14 cellular contexts compared by ENCODE assay signal in genomic region chr1:93593868-93594602, GRCh38.
DNase-seq lines count a peak whose midpoint lies in the region; ATAC-seq and TF ChIP-seq lines count a peak whose summit lies in the region.
"Had no signal": no experiment of that assay in that cellular context is flagged by ENCODE, and none has a peak within 500 bp of the region (broad histone marks: within the 10 kb centered on the region; RNA-seq: fewer than 3 reads in every experiment).

No MANE protein-coding gene starts in this region.

- H2BK120ac ChIP-seq in IMR-90 (ENCODE audit: low read depth, low read length) (no peak overlapping the region), mesendoderm (ENCODE audit: low read depth, low read length) (no peak overlapping the region)

- TF ChIP-seq EP300 in stomach (IDR thresholded peaks at IDR 0.05), result no peak

- H2AK9ac ChIP-seq in IMR-90 (replicated peaks; ENCODE audit: low read depth, low read length, poor library complexity), result no peak overlapping the region

- peaks cover 88% of the 10 kb centered on the region for H4K20me1 ChIP-seq in IMR-90 (ENCODE audit: insufficient read depth, low read length)

- H3K9me3 ChIP-seq in IMR-90 (ENCODE audit: control insufficient read depth, insufficient read depth, low read length) (no peaks in the 10 kb centered on the region), breast epithelium (no peaks in the 10 kb centered on the region), stomach (no peaks in the 10 kb centered on the region), MG63 (no peaks in the 10 kb centered on the region)
- H3K9me3 ChIP-seq: pancreas had no signal

- no peak overlapping the region for H3K56ac ChIP-seq in IMR-90 (ENCODE audit: extremely low read depth, insufficient read depth, low read length)
- no peak overlapping the region for H3K56ac ChIP-seq in mesendoderm (ENCODE audit: low read length)

- TF ChIP-seq POLR2A in IMR-90 (IDR thresholded peaks at IDR 0.05; ENCODE audit: low read depth, low read length), result no peak
- no peak for TF ChIP-seq POLR2A in breast epithelium (IDR thresholded peaks at IDR 0.05)
- no peak for TF ChIP-seq POLR2A in stomach (IDR thresholded peaks at IDR 0.05)

- WGBS in IMR-90 (ENCODE audit: extremely low coverage in 2 of 2, insufficient read length in 1 of 2), 2 experiments, result 52% methylated on average over 4 of the region's 13 CpGs; no CpG with 5 or more reads in 1 of the 2 experiments
- no CpG with 5 or more reads among the region's 13 CpGs for WGBS in mesendoderm (ENCODE audit: extremely low coverage, insufficient coverage, low lambda C conversion rate)
- 60 to 71% (median 66%) methylated on average over 12 to 13 of the region's 13 CpGs for WGBS in stomach, 5 donors

- no peak overlapping the region for H2BK20ac ChIP-seq in IMR-90 (ENCODE audit: low read depth, low read length)

- H2AK5ac ChIP-seq in IMR-90 (ENCODE audit: low read depth, low read length) (no peak overlapping the region), mesendoderm (ENCODE audit: low read length) (no peak overlapping the region)

- no peak overlapping the region for H3K27ac ChIP-seq in IMR-90 (ENCODE audit: insufficient read depth, low read length)
- peak overlapping the region; percentile 80 to 85 for H3K27ac ChIP-seq in breast epithelium
- H3K27ac ChIP-seq in mesendoderm (ENCODE audit: low read depth, low read length), result no peak overlapping the region
- peak overlapping the region; percentile 65 to 95 (median 87) for H3K27ac ChIP-seq in stomach
- H3K27ac ChIP-seq: C4-2B, SK-N-MC had no signal

- H4K8ac ChIP-seq in IMR-90 (ENCODE audit: low read depth in 2 of 2, low read length in 2 of 2) (no peak overlapping the region), mesendoderm (ENCODE audit: low read depth, low read length) (no peak overlapping the region)

- H3K4ac ChIP-seq in IMR-90 (ENCODE audit: low read depth, low read length) (no peak overlapping the region), mesendoderm (ENCODE audit: low read depth, low read length) (no peak overlapping the region)

- H3K18ac ChIP-seq in IMR-90 (ENCODE audit: low read depth, low read length) (no peak overlapping the region), mesendoderm (ENCODE audit: low read length) (no peak overlapping the region)

- DNase-seq in IMR-90 (no peak), breast epithelium (ENCODE audit: low spot score in 2 of 2) (no peak), mesendoderm (no peak), stomach (no peak), NCI-H2171 (lab: John Stamatoyannopoulos, UW) (no peak), iPS-NIHi7 (ENCODE audit: extremely low spot score) (no peak), MG63 (no peak), ACHN (no peak)
- DNase-seq: activated gamma-delta T cell treated with Interleukin-2 at 50 U/mL for 16 hours; effector memory CD4-positive, alpha-beta T cell; islet precursor cell had no signal

- BruUV-seq in IMR-90 (replicated peaks; lab: Mats Ljungman, UMichigan), result no TSS peak

- peaks cover 52 to 92% of the 10 kb centered on the region in 2 experiments for H3K79me1 ChIP-seq in IMR-90 (ENCODE audit: low read depth in 1 of 2, low read length in 2 of 2)
- peaks cover 52% of the 10 kb centered on the region for H3K79me1 ChIP-seq in mesendoderm (ENCODE audit: low read length)

- no peak overlapping the region for H4K91ac ChIP-seq in IMR-90 (ENCODE audit: insufficient read depth, low read depth, low read length)

- H3K4me1 ChIP-seq in IMR-90 (ENCODE audit: control insufficient read depth, insufficient read depth, low read length) (peaks cover 22% of the 10 kb centered on the region), breast epithelium (peaks cover 7 to 34% of the 10 kb centered on the region in 2 donors), mesendoderm (ENCODE audit: control insufficient read depth, low read depth, low read length) (peaks cover 4% of the 10 kb centered on the region), stomach (peaks cover 50 to 82% (median 67%) of the 10 kb centered on the region in 4 donors)

- no peak overlapping the region for H2AFZ ChIP-seq in IMR-90 (replicated peaks; ENCODE audit: low read length, poor library complexity)

- no peak overlapping the region for H3K4me2 ChIP-seq in IMR-90 (ENCODE audit: low read depth, low read length)
- H3K4me2 ChIP-seq in mesendoderm (ENCODE audit: low read length), result no peak overlapping the region

- intact Hi-C loops in IMR-90 (cut with micrococcal nuclease) (no loop called here), breast epithelium (cut with DNase I; ENCODE audit: low total_unique reads) (no loop called here), stomach (cut with DNase I; ENCODE audit: low total_unique reads) (no loop called here)

- H2BK5ac ChIP-seq in IMR-90 (ENCODE audit: low read depth, low read length, poor library complexity, severe bottlenecking) (no peak overlapping the region), mesendoderm (ENCODE audit: low read length) (no peak overlapping the region)

- dilution Hi-C loops in IMR-90 (cut with HindIII; ENCODE audit: low sequenced_read_pairs, unreplicated experiment), result no loop called here

- H3K9me1 ChIP-seq in IMR-90 (ENCODE audit: insufficient read depth, low read length), result peaks cover 59% of the 10 kb centered on the region

- H3K36me3 ChIP-seq in IMR-90 (ENCODE audit: control insufficient read depth, insufficient read depth, low read length), result peaks cover 19% of the 10 kb centered on the region
- no peaks in the 10 kb centered on the region for H3K36me3 ChIP-seq in breast epithelium
- peaks cover 5% of the 10 kb centered on the region for H3K36me3 ChIP-seq in mesendoderm (ENCODE audit: control insufficient read depth, insufficient read depth, low read length)
- peaks cover under 1 to 23% (median 11%) of the 10 kb centered on the region in 4 donors for H3K36me3 ChIP-seq in stomach
- H3K36me3 ChIP-seq in MG63, result peaks cover 22% of the 10 kb centered on the region
- H3K36me3 ChIP-seq: pancreas had no signal

- no peak for TF ChIP-seq CTCF in IMR-90 (conservative IDR thresholded peaks at IDR 0.05; ENCODE audit: low read depth, low read length)
- no peak for TF ChIP-seq CTCF in breast epithelium (IDR thresholded peaks at IDR 0.05)
- TF ChIP-seq CTCF in stomach (IDR thresholded peaks at IDR 0.05), result no peak

- H3K14ac ChIP-seq in IMR-90 (replicated peaks; ENCODE audit: low read depth, low read length), result no peak overlapping the region

- TF ChIP-seq RAD21 in IMR-90 (IDR thresholded peaks at IDR 0.05; ENCODE audit: low read length), result no peak

- in situ Hi-C loops in IMR-90 (cut with MboI; ENCODE audit: low sequenced_read_pairs) (no loop called here), ACHN (cut with HindIII; ENCODE audit: low pct_ligation_motif_present, low pct_unique_long_range_greater_than_20kb, low sequenced_read_pairs) (no loop called here)

- H3K23ac ChIP-seq in IMR-90 (ENCODE audit: low read depth, low read length) (peak overlapping the region; percentile 1; the same call in 1 of the 2 replicates), mesendoderm (ENCODE audit: low read length) (peak overlapping the region; percentile 31)

- peak; percentile 35 for ATAC-seq in IMR-90 (ENCODE audit: low read depth)
- ATAC-seq: pancreas had no signal

- H3K27me3 ChIP-seq in IMR-90 (ENCODE audit: control insufficient read depth, insufficient read depth, low read length) (no peaks in the 10 kb centered on the region), breast epithelium (no peaks in the 10 kb centered on the region), mesendoderm (ENCODE audit: insufficient read depth, low read length, poor library complexity) (no peaks in the 10 kb centered on the region), stomach (no peaks in the 10 kb centered on the region), MG63 (no peaks in the 10 kb centered on the region)
- H3K27me3 ChIP-seq: pancreas had no signal

- H3K9ac ChIP-seq in IMR-90 (ENCODE audit: low read depth, low read length) (no peak overlapping the region), mesendoderm (ENCODE audit: low read length) (no peak overlapping the region)

- H3K79me2 ChIP-seq in mesendoderm (ENCODE audit: control insufficient read depth, insufficient read depth, low read length), result peaks cover 40% of the 10 kb centered on the region

- CTCF ChIA-PET in IMR-90 (lab: Yijun Ruan, JAX), result no interaction called here

- POLR2A ChIA-PET in IMR-90 (lab: Charles Lee; ENCODE audit: unreplicated experiment), result no interaction called here

- H4K5ac ChIP-seq in IMR-90 (ENCODE audit: low read depth, low read length) (no peak overlapping the region), mesendoderm (ENCODE audit: low read length) (no peak overlapping the region)

- H3K4me3 ChIP-seq in IMR-90 (ENCODE audit: insufficient read depth, low read depth, low read length) (no peak overlapping the region), breast epithelium (no peak overlapping the region), mesendoderm (ENCODE audit: low read length) (no peak overlapping the region), stomach (no peak overlapping the region), MG63 (no peak overlapping the region)
- H3K4me3 ChIP-seq: SK-N-MC had no signal

- no peak overlapping the region for H2BK15ac ChIP-seq in IMR-90 (ENCODE audit: low read depth, low read length)
- no peak overlapping the region for H2BK15ac ChIP-seq in mesendoderm (replicated peaks; ENCODE audit: low read depth)

TF ChIP-seq in IMR-90, 13 proteins besides CTCF, POLR2A, EP300 and RAD21:
- no peak for TF ChIP-seq RCOR1 (IDR thresholded peaks at IDR 0.05; ENCODE audit: insufficient replicate concordance, low read length)
- no peak for TF ChIP-seq BHLHE40 (IDR thresholded peaks at IDR 0.05; ENCODE audit: low read depth, low read length)
- TF ChIP-seq MAFK (IDR thresholded peaks at IDR 0.05; ENCODE audit: low read depth, low read length), result peak; percentile 45; the same call in 1 of the 2 replicates
- TF ChIP-seq SMC3 (IDR thresholded peaks at IDR 0.05; ENCODE audit: low read depth, low read length), result no peak
TF ChIP-seq in IMR-90: peak in this region for 1.

Comparison
In these comparisons a context has a peak if more than half of its experiments do, and no peak if none do; other contexts are left out.
1. H3K27ac ChIP-seq: peak in breast epithelium (2 of 2) and stomach (5 of 5); none in IMR-90 (single experiment) and mesendoderm (single experiment).